ENCODE assay signal across 2 cellular contexts in the genomic region with DNA sequence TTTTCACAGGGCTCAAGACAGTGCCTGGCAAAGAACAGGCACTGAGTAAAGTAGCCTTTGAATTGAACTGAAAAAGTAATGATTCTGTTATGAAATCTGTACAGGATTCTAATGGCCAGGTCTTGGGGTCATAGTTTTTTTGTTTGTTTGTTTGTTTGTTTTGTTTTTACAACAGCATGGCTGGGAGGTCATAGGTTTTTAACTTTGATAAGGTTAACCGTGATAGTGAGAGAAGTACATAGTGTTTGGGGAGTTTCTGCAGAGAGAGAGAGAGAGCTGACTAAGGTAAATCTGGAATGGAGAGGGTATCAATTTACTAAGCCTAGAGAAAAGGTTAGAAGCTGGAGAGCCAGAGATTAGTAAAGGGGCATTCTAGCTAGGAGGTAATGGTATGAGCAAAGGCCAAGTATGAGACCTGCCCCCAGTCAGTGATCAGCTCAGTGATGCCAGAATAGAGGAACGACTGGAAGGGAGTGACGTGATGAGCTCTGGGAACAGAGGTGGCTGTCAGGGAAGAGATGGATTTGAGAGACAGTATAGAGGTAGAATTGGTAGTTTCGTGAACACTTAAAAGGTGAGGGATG.
TF ChIP-seq lines count a peak whose summit lies in the region.

No MANE protein-coding gene starts in this region.

TF ChIP-seq in GM23338, 12 proteins besides CTCF, POLR2A, EP300 and RAD21 (continued from another document):
- TF ChIP-seq NANOG (IDR thresholded peaks at IDR 0.05; ENCODE audit: borderline replicate concordance) = no peak
- TF ChIP-seq EZH2phosphoT487 (IDR thresholded peaks at IDR 0.05; ENCODE audit: unreplicated experiment) = no peak
- TF ChIP-seq CREB1 (CRISPR knock-in tag; IDR thresholded peaks at IDR 0.05; ENCODE audit: low read depth) = no peak

TF ChIP-seq in GM12878, 131 proteins besides CTCF, POLR2A, EP300 and RAD21 (continued from another document):
- TF ChIP-seq TCF12 (IDR thresholded peaks at IDR 0.05; ENCODE audit: low read depth, low read length) (no peak), PAX5 (IDR thresholded peaks at IDR 0.05; ENCODE audit: borderline replicate concordance, low read depth, low read length) (no peak), RFX5 (IDR thresholded peaks at IDR 0.05; ENCODE audit: low read depth, low read length) (no peak), SMAD1 (IDR thresholded peaks at IDR 0.05; ENCODE audit: low read depth, partially characterized antibody) (no peak), ATF7 (IDR thresholded peaks at IDR 0.05; ENCODE audit: low read depth) (no peak), GABPA (IDR thresholded peaks at IDR 0.05; ENCODE audit: low read depth) (no peak), HDGF (IDR thresholded peaks at IDR 0.05) (no peak), SUZ12 (IDR thresholded peaks at IDR 0.05; ENCODE audit: unreplicated experiment) (no peak)
- TF ChIP-seq, protein P1, sequence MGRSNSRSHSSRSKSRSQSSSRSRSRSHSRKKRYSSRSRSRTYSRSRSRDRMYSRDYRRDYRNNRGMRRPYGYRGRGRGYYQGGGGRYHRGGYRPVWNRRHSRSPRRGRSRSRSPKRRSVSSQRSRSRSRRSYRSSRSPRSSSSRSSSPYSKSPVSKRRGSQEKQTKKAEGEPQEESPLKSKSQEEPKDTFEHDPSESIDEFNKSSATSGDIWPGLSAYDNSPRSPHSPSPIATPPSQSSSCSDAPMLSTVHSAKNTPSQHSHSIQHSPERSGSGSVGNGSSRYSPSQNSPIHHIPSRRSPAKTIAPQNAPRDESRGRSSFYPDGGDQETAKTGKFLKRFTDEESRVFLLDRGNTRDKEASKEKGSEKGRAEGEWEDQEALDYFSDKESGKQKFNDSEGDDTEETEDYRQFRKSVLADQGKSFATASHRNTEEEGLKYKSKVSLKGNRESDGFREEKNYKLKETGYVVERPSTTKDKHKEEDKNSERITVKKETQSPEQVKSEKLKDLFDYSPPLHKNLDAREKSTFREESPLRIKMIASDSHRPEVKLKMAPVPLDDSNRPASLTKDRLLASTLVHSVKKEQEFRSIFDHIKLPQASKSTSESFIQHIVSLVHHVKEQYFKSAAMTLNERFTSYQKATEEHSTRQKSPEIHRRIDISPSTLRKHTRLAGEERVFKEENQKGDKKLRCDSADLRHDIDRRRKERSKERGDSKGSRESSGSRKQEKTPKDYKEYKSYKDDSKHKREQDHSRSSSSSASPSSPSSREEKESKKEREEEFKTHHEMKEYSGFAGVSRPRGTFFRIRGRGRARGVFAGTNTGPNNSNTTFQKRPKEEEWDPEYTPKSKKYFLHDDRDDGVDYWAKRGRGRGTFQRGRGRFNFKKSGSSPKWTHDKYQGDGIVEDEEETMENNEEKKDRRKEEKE (IDR thresholded peaks at IDR 0.05) = no peak
- TF ChIP-seq, protein P2, sequence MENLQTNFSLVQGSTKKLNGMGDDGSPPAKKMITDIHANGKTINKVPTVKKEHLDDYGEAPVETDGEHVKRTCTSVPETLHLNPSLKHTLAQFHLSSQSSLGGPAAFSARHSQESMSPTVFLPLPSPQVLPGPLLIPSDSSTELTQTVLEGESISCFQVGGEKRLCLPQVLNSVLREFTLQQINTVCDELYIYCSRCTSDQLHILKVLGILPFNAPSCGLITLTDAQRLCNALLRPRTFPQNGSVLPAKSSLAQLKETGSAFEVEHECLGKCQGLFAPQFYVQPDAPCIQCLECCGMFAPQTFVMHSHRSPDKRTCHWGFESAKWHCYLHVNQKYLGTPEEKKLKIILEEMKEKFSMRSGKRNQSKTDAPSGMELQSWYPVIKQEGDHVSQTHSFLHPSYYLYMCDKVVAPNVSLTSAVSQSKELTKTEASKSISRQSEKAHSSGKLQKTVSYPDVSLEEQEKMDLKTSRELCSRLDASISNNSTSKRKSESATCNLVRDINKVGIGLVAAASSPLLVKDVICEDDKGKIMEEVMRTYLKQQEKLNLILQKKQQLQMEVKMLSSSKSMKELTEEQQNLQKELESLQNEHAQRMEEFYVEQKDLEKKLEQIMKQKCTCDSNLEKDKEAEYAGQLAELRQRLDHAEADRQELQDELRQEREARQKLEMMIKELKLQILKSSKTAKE (IDR thresholded peaks at IDR 0.05; ENCODE audit: low read depth, poor library complexity, severe bottlenecking) = no peak
